19 cellular contexts compared by ENCODE assay signal in genomic region chr13:107518780-107519179, GRCh38.
"Had no signal": no experiment of that assay in that cellular context is flagged by ENCODE, and none has a peak within 500 bp of the region (broad histone marks: within the 10 kb centered on the region; RNA-seq: fewer than 3 reads in every experiment).

No MANE protein-coding gene starts in this region.

- DNase-seq: activated CD4-positive, alpha-beta T cell treated with anti-CD3 and anti-CD28 coated beads for 4 hours; activated CD4-positive, alpha-beta T cell treated with anti-CD3 and anti-CD28 coated beads, Interleukin-2, amount 50 U/mL, for 48 hours; activated CD4-positive, CD25-positive, alpha-beta regulatory T cell; activated naive CD4-positive, alpha-beta T cell treated with Interleukin-2 at 50 U/mL for 16 hours; activated naive CD8-positive, alpha-beta T cell treated with anti-CD3 and anti-CD28 coated beads for 36 hours; activated T-cell treated with anti-CD3 and anti-CD28 coated beads, Interleukin-2, amount 50 U/mL, for 48 hours; amniotic stem cell; colonic mucosa; dorsolateral prefrontal cortex; effector memory CD8-positive, alpha-beta T cell; immature natural killer cell; left ventricle myocardium inferior; midbrain; natural killer cell; stimulated activated CD4-positive, alpha-beta T cell treated with anti-CD3 and anti-CD28 coated beads, Interleukin-12 subunit alpha, Interleukin-12 subunit beta, amount 100 ng/mL, for 4 hours; stimulated activated CD4-positive, alpha-beta T cell treated with anti-CD3 and anti-CD28 coated beads, Interleukin-4, amount 100 ng/mL, for 4 hours; stimulated activated naive CD8-positive, alpha-beta T cell treated with anti-CD3 and anti-CD28 coated beads, Interleukin-15, amount 100 ng/mL, for 72 hours; T-helper 17 cell; tibial artery had no signal

- ATAC-seq: effector memory CD8-positive, alpha-beta T cell; natural killer cell; stimulated activated naive CD8-positive, alpha-beta T cell treated with anti-CD3 and anti-CD28 coated beads, Interleukin-15, amount 100 ng/mL, for 72 hours; T-helper 17 cell had no signal
